In the genomic region with DNA sequence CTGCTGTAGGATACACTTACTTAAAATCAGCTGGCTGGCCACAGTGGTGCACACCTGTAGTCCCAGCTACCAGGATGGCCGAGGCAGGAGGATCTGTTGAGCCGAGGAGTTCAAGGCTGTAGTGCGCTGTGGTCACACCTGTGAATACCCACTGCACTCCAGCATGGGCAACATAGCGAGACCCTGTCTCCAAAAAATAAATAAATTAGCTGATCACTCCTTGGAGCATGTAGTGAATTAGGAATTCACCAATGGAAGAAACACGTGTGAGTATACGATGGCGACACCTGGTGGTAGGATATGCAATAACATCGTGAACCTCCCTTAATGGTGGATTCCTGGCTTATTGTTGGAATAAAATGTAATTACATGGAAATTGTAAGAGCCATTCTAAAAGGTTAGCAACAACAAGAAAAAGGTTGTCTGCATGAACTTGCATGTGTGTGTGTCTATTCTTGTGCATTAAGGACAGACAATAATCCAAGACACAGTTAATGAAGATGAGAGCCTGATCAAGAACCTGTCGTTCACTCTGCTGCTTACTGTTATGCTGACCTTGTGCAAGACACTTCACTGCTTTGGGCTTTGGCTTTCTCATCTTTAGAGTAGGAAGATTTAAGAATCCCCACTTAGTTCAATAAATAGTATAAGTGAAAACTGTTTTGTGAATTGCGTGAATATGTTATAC, we compare ENCODE assay signal across 8 cellular contexts. TPM values are rescaled to one million over a fixed set of nuclear protein-coding genes. Genes with fewer than 3 reads are reported as not detected.
DNase-seq lines count a peak whose midpoint lies in the region; ATAC-seq, FAIRE-seq and TF ChIP-seq lines count a peak whose summit lies in the region.

No MANE protein-coding gene starts in this region.

- H3K4me3 ChIP-seq in A549 (no peak overlapping the region), GM12875 (ENCODE audit: low read depth, low read length) (no peak overlapping the region), lung (no peak overlapping the region)

- POLR2A ChIA-PET in A549 (lab: Yijun Ruan, JAX), result interaction anchor here (1.4 kb wide), 1 partner anchor 143 kb away, joined by 4 read pairs; no protein-coding TSS in a partner anchor

- TF ChIP-seq POLR2A in A549 (IDR thresholded peaks at IDR 0.05; ENCODE audit: low read length), result no peak

- no peak for TF ChIP-seq EP300 in A549 (IDR thresholded peaks at IDR 0.05)

- 43% methylated on average over 10 of the region's 10 CpGs for WGBS in A549 (ENCODE audit: missing lambda C conversion rate)
- WGBS in lung, 2 donors, result 44 to 45% methylated on average over 10 of the region's 10 CpGs

- TF ChIP-seq RAD21 in A549 (conservative IDR thresholded peaks at IDR 0.05 in 1 of 2, IDR thresholded peaks at IDR 0.05 in 1 of 2), result peak; percentile 81 to 92

- FAIRE-seq in A549 (lab: Jason Lieb, UNC), result no peak

- H3K27ac ChIP-seq in A549 (no peak overlapping the region), lung (ENCODE audit: low read depth in 1 of 2, low read length in 1 of 2) (no peak overlapping the region)

- H3K4me1 ChIP-seq in A549 (no peaks in the 10 kb centered on the region), lung (ENCODE audit: control insufficient read depth in 2 of 2, insufficient read depth in 2 of 2, low read length in 2 of 2) (no peaks in the 10 kb centered on the region)

- no peak overlapping the region for H3K4me2 ChIP-seq in A549

- ATAC-seq in A549 (peak; percentile 67 to 81; a peak in 3 of 6 replicates), lung (ENCODE audit: insufficient read depth, low FRiP score) (peak; percentile 86), GM19324 (IDR thresholded peaks at IDR 0.05; ENCODE audit: low FRiP score, unreplicated experiment) (no peak)

- H3K9me3 ChIP-seq in A549 (no peaks in the 10 kb centered on the region), lung (ENCODE audit: control insufficient read depth in 2 of 2, insufficient read depth in 1 of 2, low read length in 1 of 2) (no peaks in the 10 kb centered on the region)

- CTCF ChIA-PET in A549 (lab: Yijun Ruan, JAX), result interaction anchor here (0.6 to 6.4 kb wide), 38 partner anchors 8 to 1153 kb away, joined by 3 to 107 read pairs (median 4); partner anchors contain the start of genes CATSPERE and COX20

- no peaks in the 10 kb centered on the region for H3K36me3 ChIP-seq in lung (ENCODE audit: control insufficient read depth in 2 of 2, insufficient read depth in 2 of 2, low read length in 2 of 2)

- DNase-seq in A549 (ENCODE audit: low read depth in 1 of 2, low spot score in 1 of 2) (peak; percentile 42 to 67), NCI-H2227 treated with DMSO at 0.1 percent for 48 hours (lab: John Stamatoyannopoulos, UW) (peak; percentile 50), dermis blood vessel endothelial cell (peak; percentile 88), lung (ENCODE audit: low spot score) (peak; percentile 70)
- DNase-seq in activated CD4-positive, alpha-beta T cell treated with anti-CD3 and anti-CD28 coated beads for 4 hours, result peak; percentile 44 to 61
- peak; percentile 22 for DNase-seq in stimulated activated CD8-positive, alpha-beta memory T cell treated with anti-CD3 and anti-CD28 coated beads, Interleukin-4, amount 100 ng/mL, for 24 hours (ENCODE audit: low read depth)

- no peaks in the 10 kb centered on the region for H3K27me3 ChIP-seq in lung (ENCODE audit: control insufficient read depth, insufficient read depth)

- peak; percentile 89 for TF ChIP-seq CTCF in A549 (IDR thresholded peaks at IDR 0.05)
- peak; percentile 67 for TF ChIP-seq CTCF in GM12875 (IDR thresholded peaks at IDR 0.05; ENCODE audit: borderline replicate concordance, insufficient read depth, low read depth, low read length)
- TF ChIP-seq CTCF in lung (IDR thresholded peaks at IDR 0.05; ENCODE audit: control extremely low read depth, extremely low read depth), result peak; percentile 84

TF ChIP-seq in A549, 52 proteins besides CTCF, POLR2A, EP300 and RAD21:
- 0 out of 2 replicates have a peak, but pooled peaks have one; percentile 40 for TF ChIP-seq MAX (IDR thresholded peaks at IDR 0.05)
- TF ChIP-seq KDM1A (IDR thresholded peaks at IDR 0.05; ENCODE audit: low read depth), result no peak
- peak; percentile 90 for TF ChIP-seq SMC3 (IDR thresholded peaks at IDR 0.05)
TF ChIP-seq in A549: peak in this region for 2.

RNA-seq across cellular contexts. Expression of gene COX20, which starts 38.6 kb away (rescaled TPM):
- polyA plus RNA-seq in A549 (2011; rRNA removed), result 28.1 and 65.4 TPM in 2 replicates
- polyA plus RNA-seq in A549 (2012; cell fraction: cytosol; rRNA removed), result 12.6 and 14.4 TPM in 2 replicates
- 3.5 and 6.2 TPM in 2 replicates for polyA plus RNA-seq in A549 (2012; cell fraction: nucleus; rRNA removed)
- polyA plus RNA-seq in A549 (2017; fragmentation: RNase III; extraction: RNeasy Plus Mini Kit Qiagen cat#74134 plus additional on column Dnase treatment), result 64.4 to 78.2 TPM (median 74.6 TPM) in 3 replicates
- 6.1 and 6.7 TPM in 2 replicates for polyA minus RNA-seq in A549 (2011; rRNA and poly(A)+ RNA removed)
- 16.8 and 33.0 TPM in 2 replicates for total RNA-seq in dermis blood vessel endothelial cell
- total RNA-seq in lung, result 10 to 100 TPM; 29.8 to 32.8 TPM
- polyA plus RNA-seq in lung, result 10 to 100 TPM; 23.4 to 53.2 TPM

Comparison
In these comparisons a context has a peak if more than half of its experiments do, and no peak if none do; other contexts are left out.
1. DNase-seq: peak in every context shown above with its lines; median percentile 88 in dermis blood vessel endothelial cell; 70 in lung; 54 in A549; 52 in activated CD4-positive, alpha-beta T cell treated with anti-CD3 and anti-CD28 coated beads for 4 hours; 50 in NCI-H2227 treated with DMSO at 0.1 percent for 48 hours; 22 in stimulated activated CD8-positive, alpha-beta memory T cell treated with anti-CD3 and anti-CD28 coated beads, Interleukin-4, amount 100 ng/mL, for 24 hours.